1 cellular context compared by ENCODE assay signal in the genomic region with DNA sequence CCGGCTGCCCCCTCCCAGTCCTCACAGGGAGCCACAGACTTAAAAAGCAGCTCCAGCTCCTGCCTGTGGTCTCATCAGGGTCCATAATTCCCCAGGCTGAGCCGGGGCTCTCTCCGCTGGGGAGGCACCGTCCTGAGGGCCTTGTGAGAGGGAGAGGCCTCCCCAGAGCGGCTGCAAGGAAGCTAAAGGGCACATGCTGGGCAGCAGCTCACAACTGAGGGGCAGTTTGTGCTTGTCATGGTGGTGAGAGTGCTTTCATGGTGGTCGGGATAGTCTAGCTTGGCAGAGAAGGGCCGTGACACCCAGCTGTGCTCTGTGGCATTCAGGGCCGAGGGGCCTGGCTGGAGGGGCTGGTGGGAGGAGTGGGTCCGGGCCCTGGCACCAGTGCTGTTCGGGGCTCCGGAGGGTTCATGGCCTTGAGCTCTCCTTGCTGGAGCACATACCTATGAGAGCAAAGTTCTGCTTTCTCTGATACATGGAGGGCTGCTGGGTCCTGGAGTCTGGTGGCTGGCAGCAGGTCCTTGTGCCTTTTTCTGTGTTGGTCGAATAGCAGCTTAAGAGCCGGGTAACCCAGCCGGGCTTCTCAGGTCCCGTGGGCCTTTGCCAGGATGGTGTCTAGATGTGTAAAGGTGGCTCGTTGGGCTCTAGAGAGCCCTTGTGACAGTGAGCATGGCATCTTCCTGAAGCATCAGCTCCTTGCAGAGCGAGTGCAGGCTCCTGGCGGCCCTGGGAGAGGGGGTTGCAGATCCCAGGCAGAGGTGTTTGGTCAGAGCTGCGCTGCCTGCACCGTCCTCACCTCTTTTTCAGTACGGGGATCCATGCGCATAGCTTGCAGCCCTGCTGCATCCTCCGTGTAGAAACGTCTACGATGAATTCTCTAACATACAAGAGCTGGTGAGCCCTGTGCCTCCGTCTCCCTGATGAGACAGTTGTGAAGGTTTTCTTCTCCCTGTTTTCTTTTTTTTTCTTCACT.
TF ChIP-seq lines count a peak whose summit lies in the region.

No MANE protein-coding gene starts in this region.

TF ChIP-seq in HepG2, 621 proteins besides CTCF, POLR2A, EP300 and RAD21 (continued from another document and continues in another):
- TF ChIP-seq, protein P1, sequence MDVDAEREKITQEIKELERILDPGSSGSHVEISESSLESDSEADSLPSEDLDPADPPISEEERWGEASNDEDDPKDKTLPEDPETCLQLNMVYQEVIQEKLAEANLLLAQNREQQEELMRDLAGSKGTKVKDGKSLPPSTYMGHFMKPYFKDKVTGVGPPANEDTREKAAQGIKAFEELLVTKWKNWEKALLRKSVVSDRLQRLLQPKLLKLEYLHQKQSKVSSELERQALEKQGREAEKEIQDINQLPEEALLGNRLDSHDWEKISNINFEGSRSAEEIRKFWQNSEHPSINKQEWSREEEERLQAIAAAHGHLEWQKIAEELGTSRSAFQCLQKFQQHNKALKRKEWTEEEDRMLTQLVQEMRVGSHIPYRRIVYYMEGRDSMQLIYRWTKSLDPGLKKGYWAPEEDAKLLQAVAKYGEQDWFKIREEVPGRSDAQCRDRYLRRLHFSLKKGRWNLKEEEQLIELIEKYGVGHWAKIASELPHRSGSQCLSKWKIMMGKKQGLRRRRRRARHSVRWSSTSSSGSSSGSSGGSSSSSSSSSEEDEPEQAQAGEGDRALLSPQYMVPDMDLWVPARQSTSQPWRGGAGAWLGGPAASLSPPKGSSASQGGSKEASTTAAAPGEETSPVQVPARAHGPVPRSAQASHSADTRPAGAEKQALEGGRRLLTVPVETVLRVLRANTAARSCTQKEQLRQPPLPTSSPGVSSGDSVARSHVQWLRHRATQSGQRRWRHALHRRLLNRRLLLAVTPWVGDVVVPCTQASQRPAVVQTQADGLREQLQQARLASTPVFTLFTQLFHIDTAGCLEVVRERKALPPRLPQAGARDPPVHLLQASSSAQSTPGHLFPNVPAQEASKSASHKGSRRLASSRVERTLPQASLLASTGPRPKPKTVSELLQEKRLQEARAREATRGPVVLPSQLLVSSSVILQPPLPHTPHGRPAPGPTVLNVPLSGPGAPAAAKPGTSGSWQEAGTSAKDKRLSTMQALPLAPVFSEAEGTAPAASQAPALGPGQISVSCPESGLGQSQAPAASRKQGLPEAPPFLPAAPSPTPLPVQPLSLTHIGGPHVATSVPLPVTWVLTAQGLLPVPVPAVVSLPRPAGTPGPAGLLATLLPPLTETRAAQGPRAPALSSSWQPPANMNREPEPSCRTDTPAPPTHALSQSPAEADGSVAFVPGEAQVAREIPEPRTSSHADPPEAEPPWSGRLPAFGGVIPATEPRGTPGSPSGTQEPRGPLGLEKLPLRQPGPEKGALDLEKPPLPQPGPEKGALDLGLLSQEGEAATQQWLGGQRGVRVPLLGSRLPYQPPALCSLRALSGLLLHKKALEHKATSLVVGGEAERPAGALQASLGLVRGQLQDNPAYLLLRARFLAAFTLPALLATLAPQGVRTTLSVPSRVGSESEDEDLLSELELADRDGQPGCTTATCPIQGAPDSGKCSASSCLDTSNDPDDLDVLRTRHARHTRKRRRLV (CRISPR knock-in tag; IDR thresholded peaks at IDR 0.05), result no peak
- TF ChIP-seq CBFB (CRISPR knock-in tag; IDR thresholded peaks at IDR 0.05) (no peak), HNF4G (IDR thresholded peaks at IDR 0.05; ENCODE audit: borderline replicate concordance, low read depth, low read length) (peak; percentile 69), HNF4G (CRISPR knock-in tag; IDR thresholded peaks at IDR 0.05; ENCODE audit: borderline replicate concordance, low read depth) (no peak; the same call in 1 of the 2 replicates), RFXANK (CRISPR knock-in tag; IDR thresholded peaks at IDR 0.05) (no peak), SIN3A (IDR thresholded peaks at IDR 0.05; ENCODE audit: borderline replicate concordance, low read depth, low read length) (0 out of 2 replicates have a peak, but pooled peaks have one; percentile 17), RNF2 (conservative IDR thresholded peaks at IDR 0.05; ENCODE audit: low read depth) (no peak), ZNF260 (CRISPR knock-in tag; IDR thresholded peaks at IDR 0.05; ENCODE audit: borderline replicate concordance, low read depth) (no peak), KDM2A (CRISPR knock-in tag; IDR thresholded peaks at IDR 0.05; ENCODE audit: borderline replicate concordance, low read depth) (no peak), ELF1 (CRISPR knock-in tag; IDR thresholded peaks at IDR 0.05) (no peak), ZNF530 (CRISPR knock-in tag; IDR thresholded peaks at IDR 0.05; ENCODE audit: low read depth) (no peak), ELF4 (CRISPR knock-in tag; IDR thresholded peaks at IDR 0.05; ENCODE audit: borderline replicate concordance) (no peak), HNF4A (CRISPR knock-in tag; IDR thresholded peaks at IDR 0.05) (peak; percentile 92), NR2F6 (IDR thresholded peaks at IDR 0.05) (no peak), NR2F6 (CRISPR knock-in tag; IDR thresholded peaks at IDR 0.05) (peak; percentile 35; the same call in 1 of the 2 replicates), ZNF484 (CRISPR knock-in tag; IDR thresholded peaks at IDR 0.05; ENCODE audit: borderline replicate concordance, low read depth) (no peak), ZKSCAN1 (IDR thresholded peaks at IDR 0.05; ENCODE audit: low read length) (no peak), ZNF777 (CRISPR knock-in tag; IDR thresholded peaks at IDR 0.05) (no peak), ZNF766 (CRISPR knock-in tag; IDR thresholded peaks at IDR 0.05; ENCODE audit: borderline replicate concordance) (no peak), CCDC6 (CRISPR knock-in tag; IDR thresholded peaks at IDR 0.05) (0 out of 2 replicates have a peak, but pooled peaks have one; percentile 9)
- TF ChIP-seq, protein P2, sequence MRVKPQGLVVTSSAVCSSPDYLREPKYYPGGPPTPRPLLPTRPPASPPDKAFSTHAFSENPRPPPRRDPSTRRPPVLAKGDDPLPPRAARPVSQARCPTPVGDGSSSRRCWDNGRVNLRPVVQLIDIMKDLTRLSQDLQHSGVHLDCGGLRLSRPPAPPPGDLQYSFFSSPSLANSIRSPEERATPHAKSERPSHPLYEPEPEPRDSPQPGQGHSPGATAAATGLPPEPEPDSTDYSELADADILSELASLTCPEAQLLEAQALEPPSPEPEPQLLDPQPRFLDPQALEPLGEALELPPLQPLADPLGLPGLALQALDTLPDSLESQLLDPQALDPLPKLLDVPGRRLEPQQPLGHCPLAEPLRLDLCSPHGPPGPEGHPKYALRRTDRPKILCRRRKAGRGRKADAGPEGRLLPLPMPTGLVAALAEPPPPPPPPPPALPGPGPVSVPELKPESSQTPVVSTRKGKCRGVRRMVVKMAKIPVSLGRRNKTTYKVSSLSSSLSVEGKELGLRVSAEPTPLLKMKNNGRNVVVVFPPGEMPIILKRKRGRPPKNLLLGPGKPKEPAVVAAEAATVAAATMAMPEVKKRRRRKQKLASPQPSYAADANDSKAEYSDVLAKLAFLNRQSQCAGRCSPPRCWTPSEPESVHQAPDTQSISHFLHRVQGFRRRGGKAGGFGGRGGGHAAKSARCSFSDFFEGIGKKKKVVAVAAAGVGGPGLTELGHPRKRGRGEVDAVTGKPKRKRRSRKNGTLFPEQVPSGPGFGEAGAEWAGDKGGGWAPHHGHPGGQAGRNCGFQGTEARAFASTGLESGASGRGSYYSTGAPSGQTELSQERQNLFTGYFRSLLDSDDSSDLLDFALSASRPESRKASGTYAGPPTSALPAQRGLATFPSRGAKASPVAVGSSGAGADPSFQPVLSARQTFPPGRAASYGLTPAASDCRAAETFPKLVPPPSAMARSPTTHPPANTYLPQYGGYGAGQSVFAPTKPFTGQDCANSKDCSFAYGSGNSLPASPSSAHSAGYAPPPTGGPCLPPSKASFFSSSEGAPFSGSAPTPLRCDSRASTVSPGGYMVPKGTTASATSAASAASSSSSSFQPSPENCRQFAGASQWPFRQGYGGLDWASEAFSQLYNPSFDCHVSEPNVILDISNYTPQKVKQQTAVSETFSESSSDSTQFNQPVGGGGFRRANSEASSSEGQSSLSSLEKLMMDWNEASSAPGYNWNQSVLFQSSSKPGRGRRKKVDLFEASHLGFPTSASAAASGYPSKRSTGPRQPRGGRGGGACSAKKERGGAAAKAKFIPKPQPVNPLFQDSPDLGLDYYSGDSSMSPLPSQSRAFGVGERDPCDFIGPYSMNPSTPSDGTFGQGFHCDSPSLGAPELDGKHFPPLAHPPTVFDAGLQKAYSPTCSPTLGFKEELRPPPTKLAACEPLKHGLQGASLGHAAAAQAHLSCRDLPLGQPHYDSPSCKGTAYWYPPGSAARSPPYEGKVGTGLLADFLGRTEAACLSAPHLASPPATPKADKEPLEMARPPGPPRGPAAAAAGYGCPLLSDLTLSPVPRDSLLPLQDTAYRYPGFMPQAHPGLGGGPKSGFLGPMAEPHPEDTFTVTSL (CRISPR knock-in tag; IDR thresholded peaks at IDR 0.05; ENCODE audit: borderline replicate concordance), result no peak
- TF ChIP-seq, protein P3, sequence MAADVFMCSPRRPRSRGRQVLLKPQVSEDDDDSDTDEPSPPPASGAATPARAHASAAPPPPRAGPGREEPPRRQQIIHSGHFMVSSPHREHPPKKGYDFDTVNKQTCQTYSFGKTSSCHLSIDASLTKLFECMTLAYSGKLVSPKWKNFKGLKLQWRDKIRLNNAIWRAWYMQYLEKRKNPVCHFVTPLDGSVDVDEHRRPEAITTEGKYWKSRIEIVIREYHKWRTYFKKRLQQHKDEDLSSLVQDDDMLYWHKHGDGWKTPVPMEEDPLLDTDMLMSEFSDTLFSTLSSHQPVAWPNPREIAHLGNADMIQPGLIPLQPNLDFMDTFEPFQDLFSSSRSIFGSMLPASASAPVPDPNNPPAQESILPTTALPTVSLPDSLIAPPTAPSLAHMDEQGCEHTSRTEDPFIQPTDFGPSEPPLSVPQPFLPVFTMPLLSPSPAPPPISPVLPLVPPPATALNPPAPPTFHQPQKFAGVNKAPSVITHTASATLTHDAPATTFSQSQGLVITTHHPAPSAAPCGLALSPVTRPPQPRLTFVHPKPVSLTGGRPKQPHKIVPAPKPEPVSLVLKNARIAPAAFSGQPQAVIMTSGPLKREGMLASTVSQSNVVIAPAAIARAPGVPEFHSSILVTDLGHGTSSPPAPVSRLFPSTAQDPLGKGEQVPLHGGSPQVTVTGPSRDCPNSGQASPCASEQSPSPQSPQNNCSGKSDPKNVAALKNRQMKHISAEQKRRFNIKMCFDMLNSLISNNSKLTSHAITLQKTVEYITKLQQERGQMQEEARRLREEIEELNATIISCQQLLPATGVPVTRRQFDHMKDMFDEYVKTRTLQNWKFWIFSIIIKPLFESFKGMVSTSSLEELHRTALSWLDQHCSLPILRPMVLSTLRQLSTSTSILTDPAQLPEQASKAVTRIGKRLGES (CRISPR knock-in tag; IDR thresholded peaks at IDR 0.05; ENCODE audit: borderline replicate concordance), result no peak
- TF ChIP-seq, protein P4, sequence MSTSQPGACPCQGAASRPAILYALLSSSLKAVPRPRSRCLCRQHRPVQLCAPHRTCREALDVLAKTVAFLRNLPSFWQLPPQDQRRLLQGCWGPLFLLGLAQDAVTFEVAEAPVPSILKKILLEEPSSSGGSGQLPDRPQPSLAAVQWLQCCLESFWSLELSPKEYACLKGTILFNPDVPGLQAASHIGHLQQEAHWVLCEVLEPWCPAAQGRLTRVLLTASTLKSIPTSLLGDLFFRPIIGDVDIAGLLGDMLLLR (CRISPR knock-in tag; IDR thresholded peaks at IDR 0.05), result 0 out of 2 replicates have a peak, but pooled peaks have one; percentile 46
- TF ChIP-seq, protein P5, sequence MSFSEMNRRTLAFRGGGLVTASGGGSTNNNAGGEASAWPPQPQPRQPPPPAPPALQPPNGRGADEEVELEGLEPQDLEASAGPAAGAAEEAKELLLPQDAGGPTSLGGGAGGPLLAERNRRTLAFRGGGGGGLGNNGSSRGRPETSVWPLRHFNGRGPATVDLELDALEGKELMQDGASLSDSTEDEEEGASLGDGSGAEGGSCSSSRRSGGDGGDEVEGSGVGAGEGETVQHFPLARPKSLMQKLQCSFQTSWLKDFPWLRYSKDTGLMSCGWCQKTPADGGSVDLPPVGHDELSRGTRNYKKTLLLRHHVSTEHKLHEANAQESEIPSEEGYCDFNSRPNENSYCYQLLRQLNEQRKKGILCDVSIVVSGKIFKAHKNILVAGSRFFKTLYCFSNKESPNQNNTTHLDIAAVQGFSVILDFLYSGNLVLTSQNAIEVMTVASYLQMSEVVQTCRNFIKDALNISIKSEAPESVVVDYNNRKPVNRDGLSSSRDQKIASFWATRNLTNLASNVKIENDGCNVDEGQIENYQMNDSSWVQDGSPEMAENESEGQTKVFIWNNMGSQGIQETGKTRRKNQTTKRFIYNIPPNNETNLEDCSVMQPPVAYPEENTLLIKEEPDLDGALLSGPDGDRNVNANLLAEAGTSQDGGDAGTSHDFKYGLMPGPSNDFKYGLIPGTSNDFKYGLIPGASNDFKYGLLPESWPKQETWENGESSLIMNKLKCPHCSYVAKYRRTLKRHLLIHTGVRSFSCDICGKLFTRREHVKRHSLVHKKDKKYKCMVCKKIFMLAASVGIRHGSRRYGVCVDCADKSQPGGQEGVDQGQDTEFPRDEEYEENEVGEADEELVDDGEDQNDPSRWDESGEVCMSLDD (CRISPR knock-in tag; IDR thresholded peaks at IDR 0.05; ENCODE audit: borderline replicate concordance), result no peak
- TF ChIP-seq, protein P6, sequence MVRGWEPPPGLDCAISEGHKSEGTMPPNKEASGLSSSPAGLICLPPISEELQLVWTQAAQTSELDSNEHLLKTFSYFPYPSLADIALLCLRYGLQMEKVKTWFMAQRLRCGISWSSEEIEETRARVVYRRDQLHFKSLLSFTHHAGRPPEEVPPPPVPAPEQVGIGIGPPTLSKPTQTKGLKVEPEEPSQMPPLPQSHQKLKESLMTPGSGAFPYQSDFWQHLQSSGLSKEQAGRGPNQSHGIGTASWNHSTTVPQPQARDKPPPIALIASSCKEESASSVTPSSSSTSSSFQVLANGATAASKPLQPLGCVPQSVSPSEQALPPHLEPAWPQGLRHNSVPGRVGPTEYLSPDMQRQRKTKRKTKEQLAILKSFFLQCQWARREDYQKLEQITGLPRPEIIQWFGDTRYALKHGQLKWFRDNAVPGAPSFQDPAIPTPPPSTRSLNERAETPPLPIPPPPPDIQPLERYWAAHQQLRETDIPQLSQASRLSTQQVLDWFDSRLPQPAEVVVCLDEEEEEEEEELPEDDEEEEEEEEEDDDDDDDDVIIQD (CRISPR knock-in tag; IDR thresholded peaks at IDR 0.05; ENCODE audit: low read depth), result no peak
- TF ChIP-seq, protein P7, sequence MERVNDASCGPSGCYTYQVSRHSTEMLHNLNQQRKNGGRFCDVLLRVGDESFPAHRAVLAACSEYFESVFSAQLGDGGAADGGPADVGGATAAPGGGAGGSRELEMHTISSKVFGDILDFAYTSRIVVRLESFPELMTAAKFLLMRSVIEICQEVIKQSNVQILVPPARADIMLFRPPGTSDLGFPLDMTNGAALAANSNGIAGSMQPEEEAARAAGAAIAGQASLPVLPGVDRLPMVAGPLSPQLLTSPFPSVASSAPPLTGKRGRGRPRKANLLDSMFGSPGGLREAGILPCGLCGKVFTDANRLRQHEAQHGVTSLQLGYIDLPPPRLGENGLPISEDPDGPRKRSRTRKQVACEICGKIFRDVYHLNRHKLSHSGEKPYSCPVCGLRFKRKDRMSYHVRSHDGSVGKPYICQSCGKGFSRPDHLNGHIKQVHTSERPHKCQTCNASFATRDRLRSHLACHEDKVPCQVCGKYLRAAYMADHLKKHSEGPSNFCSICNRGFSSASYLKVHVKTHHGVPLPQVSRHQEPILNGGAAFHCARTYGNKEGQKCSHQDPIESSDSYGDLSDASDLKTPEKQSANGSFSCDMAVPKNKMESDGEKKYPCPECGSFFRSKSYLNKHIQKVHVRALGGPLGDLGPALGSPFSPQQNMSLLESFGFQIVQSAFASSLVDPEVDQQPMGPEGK (CRISPR knock-in tag; IDR thresholded peaks at IDR 0.05), result 0 out of 2 replicates have a peak, but pooled peaks have one; percentile 26
